ENCODE assay signal across 21 cellular contexts in the genomic region with DNA sequence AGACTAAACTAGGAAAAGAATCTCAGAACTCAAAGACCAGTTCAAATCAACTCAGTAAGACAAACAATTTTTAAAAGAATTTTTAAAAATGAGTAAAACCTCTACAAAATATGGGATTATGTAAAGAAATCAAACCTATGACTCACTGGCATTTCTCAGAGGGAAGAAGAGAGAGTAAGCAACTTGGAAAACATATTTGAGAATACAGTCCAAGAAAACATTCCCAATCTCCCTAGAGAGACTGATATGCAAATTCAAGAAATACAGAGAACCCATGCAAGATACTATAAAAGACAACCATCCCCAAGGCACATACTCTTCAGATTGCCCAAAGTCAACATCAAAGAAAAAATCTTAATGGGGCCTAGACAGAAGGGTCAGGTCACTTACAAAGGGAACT.
"Had no signal": no experiment of that assay in that cellular context is flagged by ENCODE, and none has a peak within 500 bp of the region (broad histone marks: within the 10 kb centered on the region; RNA-seq: fewer than 3 reads in every experiment).

No MANE protein-coding gene starts in this region.

- DNase-seq: activated CD4-positive, alpha-beta T cell treated with anti-CD3 and anti-CD28 coated beads, Interleukin-2, amount 50 U/mL, for 48 hours; activated gamma-delta T cell treated with Interleukin-2 at 50 U/mL for 16 hours; amniotic stem cell; central memory CD4-positive, alpha-beta T cell; gastrocnemius medialis; head of caudate nucleus; left cardiac atrium; mesendoderm; naive thymus-derived CD4-positive, alpha-beta T cell; psoas muscle; right cardiac atrium; SK-N-SH; upper lobe of left lung had no signal

- H3K4me1 ChIP-seq: gastrocnemius medialis, neural progenitor cell, psoas muscle, upper lobe of left lung had no signal

- H3K9me3 Mint-ChIP-seq: activated T-helper 1 cell treated with anti-CD3 and anti-CD28 coated beads, Interleukin-12 subunit alpha, Interleukin-12 subunit beta, Interleukin-2, Interleukin-4 antibody, amounts not matched to agents 30 ng/mL and 10 ng/mL and 1 ng/mL, durations not matched to agents 14 hours and 24 hours and 36 hours had no signal

- H3K27ac ChIP-seq: coronary artery, gastrocnemius medialis, neural progenitor cell, psoas muscle, skin epidermis, upper lobe of left lung had no signal

- H3K4me3 Mint-ChIP-seq: activated CD4-positive, alpha-beta T cell treated with anti-CD3 and anti-CD28 coated beads for 36 hours; activated T-helper 1 cell treated with anti-CD3 and anti-CD28 coated beads, Interleukin-12 subunit alpha, Interleukin-12 subunit beta, Interleukin-2, Interleukin-4 antibody, amounts not matched to agents 30 ng/mL and 10 ng/mL and 1 ng/mL, durations not matched to agents 14 hours and 24 hours and 36 hours; naive thymus-derived CD4-positive, alpha-beta T cell; neural progenitor cell; stimulated activated naive CD8-positive, alpha-beta T cell treated with anti-CD3 and anti-CD28 coated beads, Interleukin-15, Interleukin-2, amounts not matched to agents 100 ng/mL and 50 ng/mL, for 24 hours; WTC11 had no signal

- H3K4me2 ChIP-seq: neural progenitor cell, SK-N-SH had no signal

- H2AFZ ChIP-seq: neural progenitor cell had no signal

- H3K27ac Mint-ChIP-seq: activated CD4-positive, alpha-beta T cell treated with anti-CD3 and anti-CD28 coated beads for 36 hours; activated naive CD4-positive, alpha-beta T cell treated with anti-CD3 and anti-CD28 coated beads, Interleukin-2, amount 50 U/mL, for 72 hours; activated T-helper 1 cell treated with anti-CD3 and anti-CD28 coated beads, Interleukin-12 subunit alpha, Interleukin-12 subunit beta, Interleukin-2, Interleukin-4 antibody, amounts not matched to agents 30 ng/mL and 10 ng/mL and 1 ng/mL, durations not matched to agents 14 hours and 24 hours and 36 hours; naive thymus-derived CD4-positive, alpha-beta T cell; neural progenitor cell; stimulated activated naive CD8-positive, alpha-beta T cell treated with anti-CD3 and anti-CD28 coated beads, Interleukin-15, Interleukin-2, amounts not matched to agents 100 ng/mL and 50 ng/mL, for 24 hours; WTC11 had no signal

- H3K4me1 Mint-ChIP-seq: neural progenitor cell, WTC11 had no signal

- H3K27me3 ChIP-seq: gastrocnemius medialis, neural progenitor cell, upper lobe of left lung had no signal

- ATAC-seq: gastrocnemius medialis, left cardiac atrium, right cardiac atrium had no signal

- H3K27me3 Mint-ChIP-seq: activated CD4-positive, alpha-beta T cell treated with anti-CD3 and anti-CD28 coated beads for 36 hours; stimulated activated naive CD8-positive, alpha-beta T cell treated with anti-CD3 and anti-CD28 coated beads, Interleukin-15, Interleukin-2, amounts not matched to agents 100 ng/mL and 50 ng/mL, for 24 hours had no signal

- H3K9me3 ChIP-seq: gastrocnemius medialis, psoas muscle, SK-N-SH, upper lobe of left lung had no signal

- H3K36me3 ChIP-seq: gastrocnemius medialis, upper lobe of left lung had no signal

- H3K9ac ChIP-seq: neural progenitor cell, SK-N-SH had no signal

- H3K4me3 ChIP-seq: coronary artery, gastrocnemius medialis, neural progenitor cell, psoas muscle, skin epidermis, upper lobe of left lung had no signal
